ENCODE assay signal across 10 cellular contexts in the genomic region with DNA sequence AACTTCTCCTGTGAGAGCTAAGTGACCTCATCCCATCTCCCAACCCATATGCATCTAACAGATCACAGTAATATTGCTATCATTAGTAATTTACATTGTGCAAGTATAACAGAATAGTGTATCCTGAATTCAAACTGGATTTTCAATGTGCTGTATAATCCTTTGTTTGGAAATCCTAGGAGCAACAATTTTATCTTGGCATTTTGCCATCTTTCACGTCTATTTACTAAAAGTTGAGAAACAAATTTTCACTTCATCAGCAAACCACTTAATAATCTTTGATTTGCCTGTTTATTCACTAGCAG. TPM values are rescaled to one million over a fixed set of nuclear protein-coding genes. Genes with fewer than 3 reads are reported as not detected.
DNase-seq lines count a peak whose midpoint lies in the region; TF ChIP-seq lines count a peak whose summit lies in the region.
"Had no signal": no experiment of that assay in that cellular context is flagged by ENCODE, and none has a peak within 500 bp of the region (broad histone marks: within the 10 kb centered on the region; RNA-seq: fewer than 3 reads in every experiment).

No MANE protein-coding gene starts in this region.

- peak overlapping the region; percentile 89 for H3K27ac ChIP-seq in CD4-positive, alpha-beta memory T cell (ENCODE audit: low read depth, low read length)
- 0 out of 2 replicates have a peak overlapping the region, but pooled peaks have one; percentile 4 for H3K27ac ChIP-seq in HEK293 (ENCODE audit: extremely low read depth, low read depth, low read length)
- peak overlapping the region in 1 of 2 donors; percentile 31 for H3K27ac ChIP-seq in ascending aorta
- H3K27ac ChIP-seq in muscle layer of duodenum (ENCODE audit: low read length): peak overlapping the region; percentile 88

- peak overlapping the region; percentile 20 to 71 for H3K4me3 ChIP-seq in CD4-positive, alpha-beta memory T cell (ENCODE audit: low read length in 2 of 2)
- H3K4me3 ChIP-seq in HEK293 (ENCODE audit: low read depth, low read length) (no peak overlapping the region), ascending aorta (peak overlapping the region; percentile 14 to 91), muscle layer of duodenum (ENCODE audit: low read depth in 1 of 2, low read length in 2 of 2) (peak overlapping the region; percentile 76 to 92)

- peak overlapping the region; percentile 86 to 98 (median 97) for H3K4me3 Mint-ChIP-seq in CD4-positive, alpha-beta memory T cell

- CTCF ChIA-PET in CD4-positive, alpha-beta memory T cell (lab: Charles Lee; ENCODE audit: partially characterized antibody): interaction anchor here (0.9 to 14.1 kb wide), 14 partner anchors 10 to 149 kb away, joined by 3 to 268 read pairs (median 4); a partner anchor contains a TSS
- CTCF ChIA-PET in HEK293 (lab: Yijun Ruan, JAX): interaction anchor here (0.5 to 2.5 kb wide), 6 partner anchors 8 to 440 kb away, joined by 3 to 30 read pairs (median 4); no protein-coding TSS in a partner anchor

- TF ChIP-seq CTCF in HEK293 (tag by site-specific recombination; IDR thresholded peaks at IDR 0.05): no peak
- TF ChIP-seq CTCF in ascending aorta (IDR thresholded peaks at IDR 0.05): no peak

- peaks cover 31 to 61% (median 46%) of the 10 kb centered on the region in 4 donors for H3K4me1 Mint-ChIP-seq in CD4-positive, alpha-beta memory T cell

- peaks cover 57% of the 10 kb centered on the region for H3K4me1 ChIP-seq in CD4-positive, alpha-beta memory T cell (ENCODE audit: insufficient read depth, low read length)
- H3K4me1 ChIP-seq in HEK293 (ENCODE audit: control insufficient read depth, insufficient read depth, low read length) (peaks cover 25% of the 10 kb centered on the region; the same call in 1 of the 2 replicates), ascending aorta (peaks cover 4 to 41% of the 10 kb centered on the region in 2 donors), muscle layer of duodenum (ENCODE audit: control insufficient read depth in 1 of 2, insufficient read depth in 2 of 2, low read length in 2 of 2) (peaks cover 21 to 47% of the 10 kb centered on the region in 2 donors)

- H3K9me3 ChIP-seq in CD4-positive, alpha-beta memory T cell (ENCODE audit: control insufficient read depth in 1 of 2, low read length in 2 of 2): no peaks in the 10 kb centered on the region
- no peaks in the 10 kb centered on the region for H3K9me3 ChIP-seq in HEK293 (ENCODE audit: control insufficient read depth, insufficient read depth, low read depth, low read length)
- no peaks in the 10 kb centered on the region for H3K9me3 ChIP-seq in ascending aorta
- no peaks in the 10 kb centered on the region for H3K9me3 ChIP-seq in muscle layer of duodenum (ENCODE audit: control insufficient read depth in 1 of 2, low read length in 2 of 2)

- POLR2A ChIA-PET in CD4-positive, alpha-beta memory T cell (lab: Charles Lee; ENCODE audit: partially characterized antibody): interaction anchor here (0.8 to 19.5 kb wide), 15 partner anchors 13 to 151 kb away, joined by 3 to 332 read pairs (median 7); a partner anchor contains a TSS
- POLR2A ChIA-PET in HEK293 (lab: Yijun Ruan, JAX): interaction anchor here (2.2 kb wide), 1 partner anchor 152 kb away, joined by 22 read pairs; a partner anchor contains a TSS

- peak overlapping the region; percentile 81 to 97 (median 91) for H3K27ac Mint-ChIP-seq in CD4-positive, alpha-beta memory T cell

- no peaks in the 10 kb centered on the region for H3K36me3 ChIP-seq in CD4-positive, alpha-beta memory T cell (ENCODE audit: insufficient read depth, low read length)
- H3K36me3 ChIP-seq in HEK293 (ENCODE audit: control insufficient read depth in 2 of 2, insufficient read depth in 1 of 2, low read length in 2 of 2) (no peaks in the 10 kb centered on the region; a peak in 1 of 3 replicates), ascending aorta (no peaks in the 10 kb centered on the region), muscle layer of duodenum (ENCODE audit: control insufficient read depth in 1 of 2, insufficient read depth in 2 of 2, low read length in 2 of 2) (no peaks in the 10 kb centered on the region)

- no peak for DNase-seq in CD4-positive, alpha-beta memory T cell
- DNase-seq in ascending aorta (ENCODE audit: low spot score in 2 of 2) (no peak), NCI-H345 (lab: John Stamatoyannopoulos, UW) (no peak), SKM-1 treated with dmso at 0.1 percent for 144 hours (lab: John Stamatoyannopoulos, UW; ENCODE audit: unreplicated experiment) (no peak), SKM-1 (lab: John Stamatoyannopoulos, UW; ENCODE audit: unreplicated experiment) (no peak), ureter (ENCODE audit: low spot score) (no peak)
- DNase-seq: left colon, T1000 had no signal

- H3K27me3 Mint-ChIP-seq in CD4-positive, alpha-beta memory T cell: peaks cover 0 to 2% of the 10 kb centered on the region in 2 donors

- peaks cover 0 to 20% of the 10 kb centered on the region in 2 donors for H3K36me3 Mint-ChIP-seq in CD4-positive, alpha-beta memory T cell

- H3K9me3 Mint-ChIP-seq in CD4-positive, alpha-beta memory T cell: peaks cover 0 to 2% (median 0%) of the 10 kb centered on the region in 8 donors

- intact Hi-C loops in CD4-positive, alpha-beta memory T cell (cut with micrococcal nuclease): loop anchor here (1.0 kb wide), 1 partner anchor 10 kb away; no protein-coding TSS in a partner anchor
- intact Hi-C loops in ascending aorta (cut with DNase I): no loop called here

- no peaks in the 10 kb centered on the region for H3K27me3 ChIP-seq in CD4-positive, alpha-beta memory T cell (ENCODE audit: insufficient read depth, low read length)
- no peaks in the 10 kb centered on the region for H3K27me3 ChIP-seq in ascending aorta
- no peaks in the 10 kb centered on the region for H3K27me3 ChIP-seq in muscle layer of duodenum (ENCODE audit: low read depth, low read length)

TF ChIP-seq in HEK293, 187 proteins besides CTCF, POLR2A, EP300 and RAD21 (continues in another document):
- TF ChIP-seq KLF10 (tag by site-specific recombination; IDR thresholded peaks at IDR 0.05) (no peak), ZNF302 (tag by site-specific recombination; IDR thresholded peaks at IDR 0.05; ENCODE audit: low read depth) (no peak), ZNF174 (tag by site-specific recombination; IDR thresholded peaks at IDR 0.05) (no peak), ZNF223 (tag by site-specific recombination; IDR thresholded peaks at IDR 0.05) (no peak), ZNF544 (tag by site-specific recombination; IDR thresholded peaks at IDR 0.05) (no peak), ZNF121 (tag by site-specific recombination; IDR thresholded peaks at IDR 0.05) (no peak), ZNF626 (tag by site-specific recombination; IDR thresholded peaks at IDR 0.05) (no peak), ZNF324 (tag by site-specific recombination; IDR thresholded peaks at IDR 0.05) (no peak), ZNF585B (tag by site-specific recombination; IDR thresholded peaks at IDR 0.05) (no peak), KLF8 (tag by site-specific recombination; IDR thresholded peaks at IDR 0.05) (no peak), ZNF521 (tag by site-specific recombination; IDR thresholded peaks at IDR 0.05) (no peak), ZNF501 (tag by site-specific recombination; IDR thresholded peaks at IDR 0.05) (no peak), ZNF10 (tag by site-specific recombination; IDR thresholded peaks at IDR 0.05) (no peak), ZNF184 (tag by site-specific recombination; IDR thresholded peaks at IDR 0.05) (no peak), SCRT1 (tag by site-specific recombination; IDR thresholded peaks at IDR 0.05; ENCODE audit: borderline replicate concordance) (no peak), ZXDB (tag by site-specific recombination; IDR thresholded peaks at IDR 0.05) (no peak), ZNF2 (tag by site-specific recombination; IDR thresholded peaks at IDR 0.05) (no peak)
- TF ChIP-seq, protein P1, sequence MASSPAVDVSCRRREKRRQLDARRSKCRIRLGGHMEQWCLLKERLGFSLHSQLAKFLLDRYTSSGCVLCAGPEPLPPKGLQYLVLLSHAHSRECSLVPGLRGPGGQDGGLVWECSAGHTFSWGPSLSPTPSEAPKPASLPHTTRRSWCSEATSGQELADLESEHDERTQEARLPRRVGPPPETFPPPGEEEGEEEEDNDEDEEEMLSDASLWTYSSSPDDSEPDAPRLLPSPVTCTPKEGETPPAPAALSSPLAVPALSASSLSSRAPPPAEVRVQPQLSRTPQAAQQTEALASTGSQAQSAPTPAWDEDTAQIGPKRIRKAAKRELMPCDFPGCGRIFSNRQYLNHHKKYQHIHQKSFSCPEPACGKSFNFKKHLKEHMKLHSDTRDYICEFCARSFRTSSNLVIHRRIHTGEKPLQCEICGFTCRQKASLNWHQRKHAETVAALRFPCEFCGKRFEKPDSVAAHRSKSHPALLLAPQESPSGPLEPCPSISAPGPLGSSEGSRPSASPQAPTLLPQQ (tag by site-specific recombination; IDR thresholded peaks at IDR 0.05): no peak
- TF ChIP-seq, protein P2, sequence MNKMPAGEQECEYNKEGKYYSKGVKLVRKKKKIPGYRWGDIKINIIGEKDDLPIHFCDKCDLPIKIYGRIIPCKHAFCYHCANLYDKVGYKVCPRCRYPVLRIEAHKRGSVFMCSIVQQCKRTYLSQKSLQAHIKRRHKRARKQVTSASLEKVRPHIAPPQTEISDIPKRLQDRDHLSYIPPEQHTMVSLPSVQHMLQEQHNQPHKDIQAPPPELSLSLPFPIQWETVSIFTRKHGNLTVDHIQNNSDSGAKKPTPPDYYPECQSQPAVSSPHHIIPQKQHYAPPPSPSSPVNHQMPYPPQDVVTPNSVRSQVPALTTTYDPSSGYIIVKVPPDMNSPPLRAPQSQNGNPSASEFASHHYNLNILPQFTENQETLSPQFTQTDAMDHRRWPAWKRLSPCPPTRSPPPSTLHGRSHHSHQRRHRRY (tag by site-specific recombination; IDR thresholded peaks at IDR 0.05): no peak
- TF ChIP-seq, protein P3, sequence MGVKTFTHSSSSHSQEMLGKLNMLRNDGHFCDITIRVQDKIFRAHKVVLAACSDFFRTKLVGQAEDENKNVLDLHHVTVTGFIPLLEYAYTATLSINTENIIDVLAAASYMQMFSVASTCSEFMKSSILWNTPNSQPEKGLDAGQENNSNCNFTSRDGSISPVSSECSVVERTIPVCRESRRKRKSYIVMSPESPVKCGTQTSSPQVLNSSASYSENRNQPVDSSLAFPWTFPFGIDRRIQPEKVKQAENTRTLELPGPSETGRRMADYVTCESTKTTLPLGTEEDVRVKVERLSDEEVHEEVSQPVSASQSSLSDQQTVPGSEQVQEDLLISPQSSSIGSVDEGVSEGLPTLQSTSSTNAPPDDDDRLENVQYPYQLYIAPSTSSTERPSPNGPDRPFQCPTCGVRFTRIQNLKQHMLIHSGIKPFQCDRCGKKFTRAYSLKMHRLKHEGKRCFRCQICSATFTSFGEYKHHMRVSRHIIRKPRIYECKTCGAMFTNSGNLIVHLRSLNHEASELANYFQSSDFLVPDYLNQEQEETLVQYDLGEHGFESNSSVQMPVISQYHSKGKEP (tag by site-specific recombination; IDR thresholded peaks at IDR 0.05): no peak

RNA-seq across cellular contexts. Expression of a gene that starts 3.8 kb away (rescaled TPM):
- total RNA-seq in CD4-positive, alpha-beta memory T cell: 100 to 1,000 TPM; 103 to 105 TPM
- polyA plus RNA-seq in CD4-positive, alpha-beta memory T cell: 10 to 100 TPM; 71.2 to 74.9 TPM
- total RNA-seq in ascending aorta: 10.6 TPM
- 55.2 TPM for total RNA-seq in ureter
